ENCODE assay signal across 39 cellular contexts in the genomic region with DNA sequence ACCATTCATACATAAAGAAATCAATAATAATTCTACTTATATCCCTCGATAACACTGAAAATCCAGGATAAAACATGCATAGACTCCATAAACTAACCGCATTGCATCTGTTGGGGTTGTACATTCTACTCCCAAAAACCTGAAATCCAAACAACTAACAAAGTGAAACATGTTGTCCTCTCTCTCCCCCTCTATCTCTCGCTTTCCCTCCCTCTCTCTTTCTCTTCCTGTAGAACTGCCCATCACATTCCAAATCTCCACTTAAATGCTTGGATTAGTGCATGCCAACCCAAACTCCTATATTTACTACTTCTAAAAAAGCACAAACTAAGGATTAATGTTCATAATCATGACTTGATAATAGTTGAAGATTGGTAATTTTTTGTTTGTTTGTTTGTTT.
"Had no signal": no experiment of that assay in that cellular context is flagged by ENCODE, and none has a peak within 500 bp of the region (broad histone marks: within the 10 kb centered on the region; RNA-seq: fewer than 3 reads in every experiment).

No MANE protein-coding gene starts in this region.

- H3K27me3 Mint-ChIP-seq: activated naive CD8-positive, alpha-beta T cell treated with anti-CD3 and anti-CD28 coated beads, Interleukin-2, amount 50 U/mL, for 24 hours had no signal

- H3K4me3 Mint-ChIP-seq: activated CD4-positive, alpha-beta memory T cell treated with anti-CD3 and anti-CD28 coated beads, Interleukin-2, amount 10 ng/mL, durations not matched to agents 7 days and 5 days; activated CD4-positive, alpha-beta T cell treated with anti-CD3 and anti-CD28 coated beads for 36 hours; activated CD4-positive, alpha-beta T cell treated with anti-CD3 and anti-CD28 coated beads, Interleukin-2, amount 10 ng/mL, durations not matched to agents 7 days and 5 days; activated CD8-positive, alpha-beta memory T cell treated with anti-CD3 and anti-CD28 coated beads, Interleukin-2, amount 10 ng/mL, durations not matched to agents 7 days and 5 days; activated CD8-positive, alpha-beta T cell treated with anti-CD3 and anti-CD28 coated beads, Interleukin-2, amount 10 ng/mL, durations not matched to agents 7 days and 5 days; activated naive CD4-positive, alpha-beta T cell treated with anti-CD3 and anti-CD28 coated beads for 36 hours; activated naive CD4-positive, alpha-beta T cell treated with anti-CD3 and anti-CD28 coated beads, Interleukin-2, amount 50 U/mL, for 24 hours; activated naive CD8-positive, alpha-beta T cell; activated naive CD8-positive, alpha-beta T cell treated with anti-CD3 and anti-CD28 coated beads, Interleukin-2, amount 10 ng/mL, durations not matched to agents 7 days and 5 days; activated naive CD8-positive, alpha-beta T cell treated with anti-CD3 and anti-CD28 coated beads, Interleukin-2, amount 50 U/mL, for 24 hours; activated T-cell treated with anti-CD3 and anti-CD28 coated beads, Interleukin-2, amount 50 U/mL, for 24 hours; central memory CD8-positive, alpha-beta T cell; T-helper 1 cell treated with Interleukin-12 subunit alpha and Interleukin-12 subunit beta and Interleukin-4 antibody, amounts not matched to agents 30 μg/mL and 1 μg/mL, for 36 hours; T-helper 2 cell treated with Interferon-gamma antibody and Interleukin-4, amounts not matched to agents 5 μg/mL and 100 μg/mL, for 36 hours; WTC11 had no signal

- H3K9me3 Mint-ChIP-seq: activated CD4-positive, alpha-beta memory T cell treated with anti-CD3 and anti-CD28 coated beads, Interleukin-2, amount 10 ng/mL, durations not matched to agents 7 days and 5 days; activated CD4-positive, alpha-beta T cell treated with anti-CD3 and anti-CD28 coated beads, Interleukin-2, amount 10 ng/mL, durations not matched to agents 7 days and 5 days; activated naive CD4-positive, alpha-beta T cell treated with anti-CD3 and anti-CD28 coated beads for 36 hours; activated naive CD4-positive, alpha-beta T cell treated with anti-CD3 and anti-CD28 coated beads, Interleukin-2, amount 50 U/mL, for 24 hours; activated naive CD8-positive, alpha-beta T cell treated with anti-CD3 and anti-CD28 coated beads, Interleukin-2, amount 10 ng/mL, durations not matched to agents 7 days and 5 days; activated naive CD8-positive, alpha-beta T cell treated with anti-CD3 and anti-CD28 coated beads, Interleukin-2, amount 50 U/mL, for 24 hours; activated T-cell treated with anti-CD3 and anti-CD28 coated beads, Interleukin-2, amount 50 U/mL, for 24 hours; activated T-helper 2 cell treated with anti-CD3 and anti-CD28 coated beads, Interferon-gamma antibody, Interleukin-2, Interleukin-4, amounts not matched to agents 10 μg/mL and 5 μg/mL and 100 μg/mL, durations not matched to agents 14 hours and 24 hours and 36 hours; brain; central memory CD8-positive, alpha-beta T cell; T-helper 1 cell treated with Interleukin-12 subunit alpha and Interleukin-12 subunit beta and Interleukin-4 antibody, amounts not matched to agents 30 μg/mL and 1 μg/mL, for 36 hours; T-helper 2 cell treated with Interferon-gamma antibody and Interleukin-4, amounts not matched to agents 5 μg/mL and 100 μg/mL, for 36 hours; WTC11 had no signal

- H3K9me3 ChIP-seq: ascending aorta had no signal

- DNase-seq: activated CD4-positive, alpha-beta memory T cell treated with anti-CD3 and anti-CD28 coated beads, Interleukin-2, amount 10 ng/mL, durations not matched to agents 7 days and 5 days; activated CD4-positive, alpha-beta T cell treated with anti-CD3 and anti-CD28 coated beads for 1 hour; activated CD4-positive, alpha-beta T cell treated with anti-CD3 and anti-CD28 coated beads for 36 hours; activated CD4-positive, alpha-beta T cell treated with anti-CD3 and anti-CD28 coated beads for 48 hours; activated CD4-positive, alpha-beta T cell treated with anti-CD3 and anti-CD28 coated beads, Interleukin-2, amount 10 ng/mL, durations not matched to agents 7 days and 5 days; activated CD4-positive, alpha-beta T cell treated with anti-CD3 and anti-CD28 coated beads, Interleukin-2, amount 50 U/mL, for 48 hours; activated CD4-positive, CD25-positive, alpha-beta regulatory T cell; activated CD8-positive, alpha-beta memory T cell treated with anti-CD3 and anti-CD28 coated beads for 24 hours; activated CD8-positive, alpha-beta memory T cell treated with anti-CD3 and anti-CD28 coated beads, Interleukin-2, amount 10 ng/mL, durations not matched to agents 7 days and 5 days; activated CD8-positive, alpha-beta memory T cell treated with anti-CD3 and anti-CD28 coated beads, Interleukin-2, amount 50 U/mL, for 48 hours; activated CD8-positive, alpha-beta T cell treated with anti-CD3 and anti-CD28 coated beads, Interleukin-2, amount 10 ng/mL, durations not matched to agents 7 days and 5 days; activated effector memory CD4-positive, alpha-beta T cell treated with Interleukin-2 at 50 U/mL for 16 hours; activated gamma-delta T cell treated with Interleukin-2 at 50 U/mL for 16 hours; activated naive CD4-positive, alpha-beta T cell; activated naive CD4-positive, alpha-beta T cell treated with anti-CD3 and anti-CD28 coated beads for 36 hours; activated naive CD8-positive, alpha-beta T cell treated with anti-CD3 and anti-CD28 coated beads, Interleukin-2, amount 10 ng/mL, durations not matched to agents 7 days and 5 days; activated naive CD8-positive, alpha-beta T cell treated with anti-CD3 and anti-CD28 coated beads, Interleukin-2, amount 50 U/mL, for 24 hours; activated T-cell treated with anti-CD3 and anti-CD28 coated beads, Interleukin-2, amount 50 U/mL, for 24 hours; activated T-cell treated with anti-CD3 and anti-CD28 coated beads, Interleukin-2, amount 50 U/mL, for 48 hours; amygdala; anterior cingulate cortex; caudate nucleus; cerebellar nuclear complex; T-helper 1 cell; T-helper 2 cell; T-helper 9 cell; WERI-Rb-1 had no signal

- H3K27ac ChIP-seq: ascending aorta, cardiac muscle cell, WERI-Rb-1 had no signal

- H3K27me3 ChIP-seq: ascending aorta, cardiac muscle cell had no signal

- H3K36me3 ChIP-seq: ascending aorta, cardiac muscle cell, WERI-Rb-1 had no signal

- H3K4me3 ChIP-seq: ascending aorta, cardiac muscle cell had no signal

- H3K36me3 Mint-ChIP-seq: activated CD8-positive, alpha-beta memory T cell treated with anti-CD3 and anti-CD28 coated beads, Interleukin-2, amount 10 ng/mL, durations not matched to agents 7 days and 5 days; activated naive CD4-positive, alpha-beta T cell treated with anti-CD3 and anti-CD28 coated beads, Interleukin-2, amount 50 U/mL, for 24 hours; activated naive CD8-positive, alpha-beta T cell; activated naive CD8-positive, alpha-beta T cell treated with anti-CD3 and anti-CD28 coated beads, Interleukin-2, amount 10 ng/mL, durations not matched to agents 7 days and 5 days; brain; WTC11 had no signal

- FAIRE-seq: bronchial epithelial cell, TTC549 had no signal

- H3K4me1 Mint-ChIP-seq: activated CD4-positive, alpha-beta T cell treated with anti-CD3 and anti-CD28 coated beads, Interleukin-2, amount 10 ng/mL, durations not matched to agents 7 days and 5 days; activated CD8-positive, alpha-beta memory T cell treated with anti-CD3 and anti-CD28 coated beads, Interleukin-2, amount 10 ng/mL, durations not matched to agents 7 days and 5 days; activated naive CD4-positive, alpha-beta T cell treated with anti-CD3 and anti-CD28 coated beads, Interleukin-2, amount 50 U/mL, for 24 hours; activated naive CD8-positive, alpha-beta T cell treated with anti-CD3 and anti-CD28 coated beads, Interleukin-2, amount 10 ng/mL, durations not matched to agents 7 days and 5 days had no signal

- H3K27ac Mint-ChIP-seq: activated CD4-positive, alpha-beta memory T cell treated with anti-CD3 and anti-CD28 coated beads, Interleukin-2, amount 10 ng/mL, durations not matched to agents 7 days and 5 days; activated CD4-positive, alpha-beta T cell treated with anti-CD3 and anti-CD28 coated beads for 36 hours; activated CD4-positive, alpha-beta T cell treated with anti-CD3 and anti-CD28 coated beads, Interleukin-2, amount 10 ng/mL, durations not matched to agents 7 days and 5 days; activated CD8-positive, alpha-beta memory T cell treated with anti-CD3 and anti-CD28 coated beads, Interleukin-2, amount 10 ng/mL, durations not matched to agents 7 days and 5 days; activated CD8-positive, alpha-beta T cell treated with anti-CD3 and anti-CD28 coated beads, Interleukin-2, amount 10 ng/mL, durations not matched to agents 7 days and 5 days; activated naive CD4-positive, alpha-beta T cell treated with anti-CD3 and anti-CD28 coated beads for 36 hours; activated naive CD4-positive, alpha-beta T cell treated with anti-CD3 and anti-CD28 coated beads, Interleukin-2, amount 50 U/mL, for 24 hours; activated naive CD8-positive, alpha-beta T cell; activated naive CD8-positive, alpha-beta T cell treated with anti-CD3 and anti-CD28 coated beads, Interleukin-2, amount 10 ng/mL, durations not matched to agents 7 days and 5 days; activated naive CD8-positive, alpha-beta T cell treated with anti-CD3 and anti-CD28 coated beads, Interleukin-2, amount 50 U/mL, for 24 hours; activated T-cell treated with anti-CD3 and anti-CD28 coated beads, Interleukin-2, amount 50 U/mL, for 24 hours; activated T-helper 2 cell treated with anti-CD3 and anti-CD28 coated beads, Interferon-gamma antibody, Interleukin-2, Interleukin-4, amounts not matched to agents 10 μg/mL and 5 μg/mL and 100 μg/mL, durations not matched to agents 14 hours and 24 hours and 36 hours; T-helper 1 cell treated with Interleukin-12 subunit alpha and Interleukin-12 subunit beta and Interleukin-4 antibody, amounts not matched to agents 30 μg/mL and 1 μg/mL, for 36 hours; T-helper 2 cell treated with Interferon-gamma antibody and Interleukin-4, amounts not matched to agents 5 μg/mL and 100 μg/mL, for 36 hours; WTC11 had no signal
